In genomic region chr2:117199511-117199910, GRCh38 we compare ENCODE assay signal across 20 cellular contexts.
A peak's percentile ranks its signal among the peaks of the same experiment; 100 is the strongest.
DNase-seq lines count a peak whose midpoint lies in the region; TF ChIP-seq lines count a peak whose summit lies in the region.
"Had no signal": no experiment of that assay in that cellular context is flagged by ENCODE, and none has a peak within 500 bp of the region (broad histone marks: within the 10 kb centered on the region; RNA-seq: fewer than 3 reads in every experiment).

No MANE protein-coding gene starts in this region.

- DNase-seq in Calu3 (no peak), DMS53 treated with DMSO at 0.1 percent for 48 hours (lab: John Stamatoyannopoulos, UW; ENCODE audit: unreplicated experiment) (peak; percentile 46), LNCaP clone FGC (ENCODE audit: low read depth) (peak; percentile 33), kidney tubule cell (ENCODE audit: low spot score) (peak; percentile 31), cardiac septum (ENCODE audit: low spot score) (no peak), EL (no peak), suprapubic skin (ENCODE audit: low spot score in 2 of 2) (no peak)
- DNase-seq: DMS79, GF-D8, GOT3, HCEC 1CT, NCI-H1048, NCI-H1417, NCI-H1694, NCI-H2029 treated with DMSO at 0.1 percent for 48 hours, NCI-H2171 treated with DMSO at 0.1 percent for 48 hours, NCI-H524 treated with DMSO at 0.1 percent for 48 hours, NCI-H774, SJCRH30 had no signal

- H3K36me3 Mint-ChIP-seq in Calu3 (ENCODE audit: insufficient read depth, unreplicated experiment): no peaks in the 10 kb centered on the region

- CTCF ChIA-PET in Calu3 (lab: Charles Lee): no interaction called here

- no TSS peak for BruUV-seq in Calu3 (replicated peaks; lab: Mats Ljungman, UMichigan)

- no peak overlapping the region for H3K4me3 ChIP-seq in LNCaP clone FGC (ENCODE audit: low read depth, low read length)
- no peak overlapping the region for H3K4me3 ChIP-seq in suprapubic skin
- H3K4me3 ChIP-seq: SJCRH30 had no signal

- H3K27ac Mint-ChIP-seq in Calu3 (ENCODE audit: unreplicated experiment): peak overlapping the region; percentile 28
- H3K27ac Mint-ChIP-seq: IgD-negative memory B cell had no signal

- no peak overlapping the region for H3K4me3 Mint-ChIP-seq in Calu3 (ENCODE audit: low read depth, unreplicated experiment)

- TF ChIP-seq CTCF in Calu3 (IDR thresholded peaks at IDR 0.05; ENCODE audit: unreplicated experiment) (no peak), LNCaP clone FGC (IDR thresholded peaks at IDR 0.05; ENCODE audit: control insufficient read depth, extremely low read depth, insufficient read depth) (no peak), suprapubic skin (IDR thresholded peaks at IDR 0.05) (no peak)

- 64% methylated on average over 4 of the region's 4 CpGs for WGBS in suprapubic skin

- no peak overlapping the region for H3K27ac ChIP-seq in suprapubic skin
- H3K27ac ChIP-seq: SJCRH30 had no signal

- intact Hi-C loops in Calu3 (cut with micrococcal nuclease; ENCODE audit: unreplicated experiment) (loop anchor here (10.0 kb wide), 1 partner anchor 145 kb away; no protein-coding TSS in a partner anchor), cardiac septum (cut with DNase I) (no loop called here)

- no peaks in the 10 kb centered on the region for H3K4me1 ChIP-seq in suprapubic skin
- H3K4me1 ChIP-seq: SJCRH30 had no signal

- H3K27me3 ChIP-seq in suprapubic skin: no peaks in the 10 kb centered on the region

- peaks cover 8% of the 10 kb centered on the region for H3K9me3 Mint-ChIP-seq in Calu3 (ENCODE audit: low read depth, unreplicated experiment)

- no peak for TF ChIP-seq POLR2A in suprapubic skin (IDR thresholded peaks at IDR 0.05)

- no peaks in the 10 kb centered on the region for H3K27me3 Mint-ChIP-seq in Calu3 (ENCODE audit: unreplicated experiment)
- H3K27me3 Mint-ChIP-seq: IgD-negative memory B cell had no signal

- H3K36me3 ChIP-seq in suprapubic skin: no peaks in the 10 kb centered on the region
- H3K36me3 ChIP-seq: SJCRH30 had no signal

- H3K9me3 ChIP-seq in suprapubic skin: no peaks in the 10 kb centered on the region
- H3K9me3 ChIP-seq: SJCRH30 had no signal

- TF ChIP-seq EP300 in suprapubic skin (IDR thresholded peaks at IDR 0.05): no peak

- peaks cover 9% of the 10 kb centered on the region for H3K4me1 Mint-ChIP-seq in Calu3 (ENCODE audit: low read depth, unreplicated experiment)
- H3K4me1 Mint-ChIP-seq: IgD-negative memory B cell had no signal

Comparison
In these comparisons a context has a peak if more than half of its experiments do, and no peak if none do; other contexts are left out.
1. DNase-seq: peak in DMS53 treated with DMSO at 0.1 percent for 48 hours (single experiment), LNCaP clone FGC (single experiment) and kidney tubule cell (single experiment); none in Calu3 (single experiment), cardiac septum (single experiment), EL (single experiment) and suprapubic skin (0 of 2).